Comparison of ENCODE assay signal across 12 cellular contexts in the genomic region with DNA sequence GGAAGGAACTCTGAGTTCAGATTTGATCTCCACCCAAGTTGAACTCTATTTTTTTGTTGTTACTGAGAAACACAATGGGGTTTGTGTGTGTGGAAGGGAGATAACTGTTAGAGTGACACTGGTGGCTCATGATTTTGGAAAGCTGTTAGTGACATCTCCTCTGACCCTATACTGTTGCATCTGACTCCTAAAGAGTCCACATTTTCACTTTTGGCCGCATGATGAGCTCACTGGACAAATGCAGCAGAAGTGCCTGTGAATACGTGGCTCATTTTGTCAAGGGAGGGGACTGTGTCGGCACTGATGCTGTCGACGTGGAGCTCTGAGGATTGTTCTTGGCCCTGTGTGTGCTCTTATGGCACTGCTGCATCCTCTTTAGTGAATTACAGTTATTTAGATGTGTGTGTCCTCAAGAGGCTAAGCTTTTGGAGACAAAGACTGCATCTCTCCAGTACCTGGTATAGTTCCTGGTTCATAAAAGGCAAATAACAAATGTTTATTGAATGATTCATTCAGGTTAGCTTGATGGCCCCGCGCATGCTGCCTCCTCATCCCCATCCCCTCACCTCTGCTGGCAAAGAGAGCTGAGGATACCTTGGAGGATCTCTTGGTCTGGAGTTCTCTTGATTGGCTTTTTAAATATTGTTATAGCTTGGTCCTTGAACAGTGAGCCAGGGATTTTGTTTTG.
DNase-seq lines count a peak whose midpoint lies in the region; ATAC-seq and TF ChIP-seq lines count a peak whose summit lies in the region.
"Had no signal": no experiment of that assay in that cellular context is flagged by ENCODE, and none has a peak within 500 bp of the region (broad histone marks: within the 10 kb centered on the region; RNA-seq: fewer than 3 reads in every experiment).

No MANE protein-coding gene starts in this region.

- H2AK5ac ChIP-seq in mesenchymal stem cell (ENCODE audit: low read length, severe bottlenecking) = no peak overlapping the region

- no peak for TF ChIP-seq CTCF in prostate gland (IDR thresholded peaks at IDR 0.05)

- DNase-seq in CMK (ENCODE audit: low read depth) (peak; percentile 52), NCI-H2196 treated with DMSO at 0.1 percent for 48 hours (lab: John Stamatoyannopoulos, UW; ENCODE audit: unreplicated experiment) (peak; percentile 10), erythroblast (lab: John Stamatoyannopoulos, UW) (peak; percentile 43 to 77), mesenchymal stem cell (no peak), MV-4-11 (lab: John Stamatoyannopoulos, UW) (no peak), prostate gland (ENCODE audit: low spot score) (no peak)
- DNase-seq: central memory CD4-positive, alpha-beta T cell; DND-41; mesendoderm; NCI-H1436 treated with DMSO at 0.1 percent for 48 hours had no signal

- H3K18ac ChIP-seq in mesenchymal stem cell (ENCODE audit: low read depth in 1 of 2, low read length in 2 of 2) = no peak overlapping the region

- H3K14ac ChIP-seq in mesenchymal stem cell (ENCODE audit: low read length in 2 of 2) = no peak overlapping the region

- WGBS in mesenchymal stem cell = 98% methylated on average over 5 of the region's 7 CpGs
- 78% methylated on average over 7 of the region's 7 CpGs for WGBS in prostate gland

- intact Hi-C loops in prostate gland (cut with DNase I) = no loop called here

- no peak overlapping the region for H3K4ac ChIP-seq in mesenchymal stem cell (ENCODE audit: low read depth in 1 of 2, low read length in 2 of 2)

- no peak overlapping the region for H2BK12ac ChIP-seq in mesenchymal stem cell (ENCODE audit: low read length in 2 of 2)

- no peak overlapping the region for H2BK5ac ChIP-seq in mesenchymal stem cell (ENCODE audit: low read depth, low read length, poor library complexity, severe bottlenecking)

- H2BK15ac ChIP-seq in mesenchymal stem cell (ENCODE audit: low read depth, poor library complexity, severe bottlenecking) = no peak overlapping the region

- TF ChIP-seq POLR2A in erythroblast (IDR thresholded peaks at IDR 0.05; ENCODE audit: low read length) (no peak), prostate gland (IDR thresholded peaks at IDR 0.05) (no peak)

- peak overlapping the region; percentile 70 for H3K9ac ChIP-seq in mesenchymal stem cell (ENCODE audit: low read length)

- H2AFZ ChIP-seq in mesenchymal stem cell (ENCODE audit: low read depth, low read length) = no peak overlapping the region

- H3K27me3 ChIP-seq in mesenchymal stem cell (ENCODE audit: control insufficient read depth in 1 of 2, insufficient read depth in 1 of 2, low read length in 2 of 2) (no peaks in the 10 kb centered on the region), prostate gland (replicated peaks; ENCODE audit: insufficient read depth) (no peaks in the 10 kb centered on the region)

- no peak overlapping the region for H2BK120ac ChIP-seq in mesenchymal stem cell (ENCODE audit: low read depth, low read length)

- no peak overlapping the region for H3K23ac ChIP-seq in mesenchymal stem cell (ENCODE audit: low read length in 2 of 2)

- H3K36me3 ChIP-seq in mesenchymal stem cell (ENCODE audit: control insufficient read depth in 1 of 2, insufficient read depth in 2 of 2, low read depth in 1 of 2, low read length in 2 of 2) (no peaks in the 10 kb centered on the region), prostate gland (no peaks in the 10 kb centered on the region)

- H3K4me2 ChIP-seq in mesenchymal stem cell (ENCODE audit: low read length, poor library complexity, severe bottlenecking) = no peak overlapping the region

- H4K8ac ChIP-seq in mesenchymal stem cell (ENCODE audit: low read length) = no peak overlapping the region

- H4K91ac ChIP-seq in mesenchymal stem cell (ENCODE audit: low read length) = no peak overlapping the region

- H3K27ac ChIP-seq in mesenchymal stem cell (ENCODE audit: low read length, poor library complexity, severe bottlenecking) (no peak overlapping the region), prostate gland (no peak overlapping the region)

- H3K9me3 ChIP-seq in mesenchymal stem cell (ENCODE audit: control insufficient read depth, low read length) = no peaks in the 10 kb centered on the region
- no peaks in the 10 kb centered on the region for H3K9me3 ChIP-seq in prostate gland

- H3K4me1 ChIP-seq in mesenchymal stem cell (ENCODE audit: control insufficient read depth, insufficient read depth, low read depth, low read length) (no peaks in the 10 kb centered on the region), prostate gland (replicated peaks) (no peaks in the 10 kb centered on the region)

- H3K79me1 ChIP-seq in mesenchymal stem cell (replicated peaks; ENCODE audit: low read length, poor library complexity, severe bottlenecking) = peaks cover 8% of the 10 kb centered on the region

- ATAC-seq in GM18520 (IDR thresholded peaks at IDR 0.05; ENCODE audit: unreplicated experiment) (no peak), GM18907 (IDR thresholded peaks at IDR 0.05; ENCODE audit: unreplicated experiment) (no peak)

- H3K4me3 ChIP-seq in mesenchymal stem cell (ENCODE audit: insufficient read depth in 1 of 2, low read depth in 1 of 2, low read length in 2 of 2) = no peak overlapping the region
- H3K4me3 ChIP-seq in prostate gland = no peak overlapping the region

Comparison
In these comparisons a context has a peak if more than half of its experiments do, and no peak if none do; other contexts are left out.
1. DNase-seq: peak in CMK (single experiment), NCI-H2196 treated with DMSO at 0.1 percent for 48 hours (single experiment) and erythroblast (2 of 2); none in mesenchymal stem cell (single experiment), MV-4-11 (single experiment) and prostate gland (single experiment).